Comparison of ENCODE assay signal across 8 cellular contexts in genomic region chr9:7536310-7536939, GRCh38.
A peak's percentile ranks its signal among the peaks of the same experiment; 100 is the strongest.
DNase-seq lines count a peak whose midpoint lies in the region; ATAC-seq and TF ChIP-seq lines count a peak whose summit lies in the region.

No MANE protein-coding gene starts in this region.

- H3K9me3 ChIP-seq in WERI-Rb-1 (ENCODE audit: severe bottlenecking), result no peaks in the 10 kb centered on the region

- H3K4me3 ChIP-seq in AG10803 (ENCODE audit: low read length) (no peak overlapping the region), WERI-Rb-1 (ENCODE audit: low read depth, low read length) (no peak overlapping the region), foreskin fibroblast (ENCODE audit: low read depth in 1 of 2, low read length in 2 of 2) (no peak overlapping the region)

- no peaks in the 10 kb centered on the region for H3K27me3 ChIP-seq in WERI-Rb-1 (ENCODE audit: insufficient read depth, low read depth, severe bottlenecking)

- peak; percentile 51 for DNase-seq in AG10803 (ENCODE audit: low read depth)
- DNase-seq in GM13976 (ENCODE audit: low spot score), result peak; percentile 34
- peak; percentile 18 for DNase-seq in MV-4-11 (lab: John Stamatoyannopoulos, UW)
- DNase-seq in WERI-Rb-1, result peak; percentile 65
- peak; percentile 5 to 59 for DNase-seq in foreskin fibroblast
- peak; percentile 56 for DNase-seq in pons (ENCODE audit: low spot score)
- no peak for DNase-seq in GOT3 (lab: John Stamatoyannopoulos, UW)

- H3K36me3 ChIP-seq in WERI-Rb-1, result no peaks in the 10 kb centered on the region

- no peak overlapping the region for H3K27ac ChIP-seq in WERI-Rb-1

- peak; percentile 75 for ATAC-seq in HG02610 (IDR thresholded peaks at IDR 0.05; ENCODE audit: unreplicated experiment)

- TF ChIP-seq CTCF in AG10803 (conservative IDR thresholded peaks at IDR 0.05; ENCODE audit: low read length) (peak; percentile 74), GM13976 (IDR thresholded peaks at IDR 0.05; ENCODE audit: borderline replicate concordance, control extremely low read depth, extremely low read depth, insufficient read depth, missing control alignments) (peak; percentile 69), WERI-Rb-1 (IDR thresholded peaks at IDR 0.05; ENCODE audit: low read depth, low read length) (peak; percentile 71), foreskin fibroblast (IDR thresholded peaks at IDR 0.05; ENCODE audit: low read depth, low read length) (peak; percentile 62)

- in situ Hi-C loops in GM13976 (cut with MboI; ENCODE audit: low sequenced_read_pairs, unreplicated experiment), result loop anchor here (10.0 to 25.0 kb wide), 5 partner anchors 132 to 699 kb away; no protein-coding TSS in a partner anchor
